13 cellular contexts compared by ENCODE assay signal in genomic region chr5:171906703-171907590, GRCh38.
DNase-seq lines count a peak whose midpoint lies in the region; ATAC-seq and TF ChIP-seq lines count a peak whose summit lies in the region.
"Had no signal": no experiment of that assay in that cellular context is flagged by ENCODE, and none has a peak within 500 bp of the region (broad histone marks: within the 10 kb centered on the region; RNA-seq: fewer than 3 reads in every experiment).

No MANE protein-coding gene starts in this region.

- peaks cover 68 to 100% (median 95%) of the 10 kb centered on the region in 11 experiments for H4K20me1 ChIP-seq in BLaER1 treated with 17β-estradiol and CSF1 and Interleukin-3, amounts not matched to agents 10 nM and 100 nM
- H4K20me1 ChIP-seq in GM23338 (replicated peaks; ENCODE audit: insufficient read depth), result peaks cover 60% of the 10 kb centered on the region

- H3K9me2 ChIP-seq in GM23338 (ENCODE audit: insufficient read depth), result no peaks in the 10 kb centered on the region

- no peak overlapping the region for H2AFZ ChIP-seq in GM23338
- H2AFZ ChIP-seq: hepatocyte had no signal

- H3K36me3 Mint-ChIP-seq in GM23338 (ENCODE audit: low read depth), result peaks cover 4% of the 10 kb centered on the region; the same call in 1 of the 3 replicates

- peak; percentile 42 for DNase-seq in D341Med (ENCODE audit: low spot score)
- no peak for DNase-seq in GM23338 (ENCODE audit: low spot score)
- peak; percentile 56 for DNase-seq in SK-N-DZ (ENCODE audit: low spot score)
- no peak for DNase-seq in left colon
- DNase-seq in activated gamma-delta T cell treated with Interleukin-2 at 50 U/mL for 16 hours, result no peak
- DNase-seq: effector CD8-positive, alpha-beta T cell; kidney had no signal

- peaks cover 25 to 41% (median 33%) of the 10 kb centered on the region in 10 experiments for H3K4me1 ChIP-seq in BLaER1 treated with 17β-estradiol and CSF1 and Interleukin-3, amounts not matched to agents 10 nM and 100 nM
- peaks cover 18% of the 10 kb centered on the region for H3K4me1 ChIP-seq in GM23338 (ENCODE audit: insufficient read depth)

- H3K27me3 ChIP-seq in BLaER1 treated with 17β-estradiol and CSF1 and Interleukin-3, amounts not matched to agents 10 nM and 100 nM, result no peaks in the 10 kb centered on the region
- H3K27me3 ChIP-seq in GM23338 (ENCODE audit: insufficient read depth), result no peaks in the 10 kb centered on the region
- H3K27me3 ChIP-seq: adrenal gland, hepatocyte had no signal

- no peak for ATAC-seq in GM23338
- ATAC-seq in left colon, result no peak
- no peak for ATAC-seq in HG03045 (IDR thresholded peaks at IDR 0.05; ENCODE audit: unreplicated experiment)
- ATAC-seq in GM21528 (IDR thresholded peaks at IDR 0.05; ENCODE audit: low FRiP score, unreplicated experiment), result no peak

- intact Hi-C loops in left colon (cut with DNase I, micrococcal nuclease), result loop anchor here (5.0 to 10.0 kb wide), 2 partner anchors 490 to 492 kb away; partner anchors contain the start of gene FGF18 (in 2 of the 2)

- H3K27ac ChIP-seq in BLaER1 treated with 17β-estradiol and CSF1 and Interleukin-3, amounts not matched to agents 10 nM and 100 nM, result no peak overlapping the region
- H3K27ac ChIP-seq in GM23338 (ENCODE audit: low read depth), result 0 out of 2 replicates have a peak overlapping the region, but pooled peaks have one; percentile 24
- H3K27ac ChIP-seq: adrenal gland, hepatocyte, SK-N-MC had no signal

- peak overlapping the region; percentile 18 to 81 (median 61); a peak in 21 of 22 replicates for H3K4me2 ChIP-seq in BLaER1 treated with 17β-estradiol and CSF1 and Interleukin-3, amounts not matched to agents 10 nM and 100 nM
- no peak overlapping the region for H3K4me2 ChIP-seq in GM23338
- H3K4me2 ChIP-seq: hepatocyte had no signal

- H3K27me3 Mint-ChIP-seq in GM23338 (ENCODE audit: insufficient read depth, low read depth, poor library complexity), result peaks cover 5% of the 10 kb centered on the region

- H3K79me2 ChIP-seq in GM23338 (replicated peaks; ENCODE audit: insufficient read depth), result peaks cover 91% of the 10 kb centered on the region

- H3K36me3 ChIP-seq in BLaER1 treated with 17β-estradiol and CSF1 and Interleukin-3, amounts not matched to agents 10 nM and 100 nM, result peaks cover 20 to 61% (median 36%) of the 10 kb centered on the region in 11 experiments
- no peaks in the 10 kb centered on the region for H3K36me3 ChIP-seq in GM23338 (ENCODE audit: insufficient read depth)

- no peak overlapping the region for H3K4me3 ChIP-seq in BLaER1 treated with 17β-estradiol and CSF1 and Interleukin-3, amounts not matched to agents 10 nM and 100 nM
- no peak overlapping the region for H3K4me3 ChIP-seq in GM23338
- H3K4me3 ChIP-seq: adrenal gland, hepatocyte, SK-N-MC had no signal

- H3K27ac Mint-ChIP-seq in GM23338, result no peak overlapping the region

- H3K9ac ChIP-seq in BLaER1 treated with 17β-estradiol and CSF1 and Interleukin-3, amounts not matched to agents 10 nM and 100 nM, result peak overlapping the region in 3 of 11 experiments; percentile 12 to 17 (median 13); a peak in 3 of 22 replicates

- H3K9me3 ChIP-seq in BLaER1 treated with 17β-estradiol and CSF1 and Interleukin-3, amounts not matched to agents 10 nM and 100 nM (replicated peaks in 1 of 11), result no peaks in the 10 kb centered on the region
- H3K9me3 ChIP-seq: adrenal gland had no signal

- H3K9me3 Mint-ChIP-seq in GM23338, result no peaks in the 10 kb centered on the region

- TF ChIP-seq CTCF in GM23338 (conservative IDR thresholded peaks at IDR 0.05; ENCODE audit: low read depth in 2 of 2), result no peak

- no peak overlapping the region for H3K4me3 Mint-ChIP-seq in GM23338

- H3K4me1 Mint-ChIP-seq in GM23338, result peaks cover 23% of the 10 kb centered on the region

- peaks cover 5% of the 10 kb centered on the region; the same call in 1 of the 2 replicates for H3F3A ChIP-seq in GM23338 (replicated peaks; ENCODE audit: low read depth)

TF ChIP-seq in GM23338, 12 proteins besides CTCF, POLR2A, EP300 and RAD21 (continues in another document):
- TF ChIP-seq EZH2 (IDR thresholded peaks at IDR 0.05; ENCODE audit: low read depth, unreplicated experiment) (no peak), STAT1 (IDR thresholded peaks at IDR 0.05; ENCODE audit: unreplicated experiment) (no peak), EZH2phosphoT487 (IDR thresholded peaks at IDR 0.05; ENCODE audit: unreplicated experiment) (no peak), NANOG (IDR thresholded peaks at IDR 0.05; ENCODE audit: borderline replicate concordance) (no peak), ZNF114 (CRISPR knock-in tag; IDR thresholded peaks at IDR 0.05) (no peak), JUNB (IDR thresholded peaks at IDR 0.05; ENCODE audit: unreplicated experiment) (no peak), POLR2AphosphoS5 (IDR thresholded peaks at IDR 0.05; ENCODE audit: low read depth) (no peak), CREB1 (CRISPR knock-in tag; IDR thresholded peaks at IDR 0.05; ENCODE audit: low read depth) (no peak), ZNF462 (CRISPR knock-in tag; IDR thresholded peaks at IDR 0.05) (no peak), ETS1 (IDR thresholded peaks at IDR 0.05) (no peak), ZNF331 (CRISPR knock-in tag; IDR thresholded peaks at IDR 0.05; ENCODE audit: low read depth) (no peak)

Comparison
In these comparisons a context has a peak if more than half of its experiments do, and no peak if none do; other contexts are left out.
1. DNase-seq: peak in D341Med (single experiment) and SK-N-DZ (single experiment); none in GM23338 (single experiment), left colon (0 of 2) and activated gamma-delta T cell treated with Interleukin-2 at 50 U/mL for 16 hours (single experiment).